ENCODE assay signal across 1 cellular context in the genomic region with DNA sequence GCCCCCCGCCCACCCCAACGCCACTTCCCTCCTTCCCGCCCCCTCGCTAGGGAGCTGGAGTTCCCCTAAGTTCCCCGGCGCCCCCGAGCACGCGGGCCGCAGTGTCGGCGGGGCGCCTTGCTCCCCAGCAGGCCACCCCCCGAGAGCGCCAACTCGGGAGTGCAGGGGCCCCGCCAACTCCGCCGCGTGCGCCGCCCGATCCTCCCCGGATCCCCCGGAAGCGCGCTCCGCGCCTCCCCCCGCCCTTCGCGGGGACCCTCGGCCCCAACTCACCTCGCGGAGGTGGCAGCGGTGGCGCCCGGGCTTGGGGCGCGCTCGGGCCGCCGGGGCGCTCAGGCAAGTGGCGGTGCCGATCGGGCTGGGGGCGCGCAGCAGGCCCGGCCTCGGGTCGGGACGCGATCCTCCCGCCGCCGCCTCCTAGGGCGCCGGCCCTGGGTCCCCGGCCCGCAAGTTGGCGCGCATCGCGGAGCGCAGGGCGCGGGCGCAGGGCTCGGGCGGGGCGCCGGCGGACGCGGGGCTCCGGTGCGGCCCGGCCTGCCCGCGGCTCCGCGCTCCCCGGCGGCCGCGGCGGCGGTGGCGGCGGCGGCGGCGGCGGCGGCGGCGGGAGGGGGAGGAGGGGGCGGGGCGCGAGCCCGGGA.
TF ChIP-seq lines count a peak whose summit lies in the region.

Gene NCOR2 (minus strand): TSS at position 578 of the 638 bp plus-strand sequence. CDS start 72,361 bp downstream, outside the sequence.

TF ChIP-seq in K562, 482 proteins besides CTCF, POLR2A, EP300 and RAD21 (continued from another document and continues in another):
- TF ChIP-seq NR0B1 (IDR thresholded peaks at IDR 0.05; ENCODE audit: partially characterized antibody) (no peak), POLR2G (IDR thresholded peaks at IDR 0.05; ENCODE audit: low read depth, low read length) (0 out of 2 replicates have a peak, but pooled peaks have one; percentile 25), ZNF639 (CRISPR knock-in tag; conservative IDR thresholded peaks at IDR 0.05 in 1 of 2, IDR thresholded peaks at IDR 0.05 in 1 of 2) (peak in 1 of 2 experiments; percentile 62; a peak in 2 of 4 replicates), PHF8 (IDR thresholded peaks at IDR 0.05; ENCODE audit: borderline replicate concordance, low read length) (peak; percentile 66; the same call in 1 of the 2 replicates), ZBTB8A (IDR thresholded peaks at IDR 0.05; ENCODE audit: partially characterized antibody) (no peak), THRB (CRISPR knock-in tag; conservative IDR thresholded peaks at IDR 0.05) (no peak), TRIM25 (IDR thresholded peaks at IDR 0.05; ENCODE audit: borderline replicate concordance) (no peak), GABPA (tag; conservative IDR thresholded peaks at IDR 0.05; ENCODE audit: low read depth) (peak; percentile 53; the same call in 1 of the 2 replicates), ZNF561 (CRISPR knock-in tag; conservative IDR thresholded peaks at IDR 0.05) (no peak), ZNF23 (CRISPR knock-in tag; IDR thresholded peaks at IDR 0.05) (no peak), CREB3L1 (IDR thresholded peaks at IDR 0.05; ENCODE audit: borderline replicate concordance, low read depth) (no peak), HDAC3 (IDR thresholded peaks at IDR 0.05; ENCODE audit: borderline replicate concordance, partially characterized antibody) (no peak), CBFB (CRISPR knock-in tag; IDR thresholded peaks at IDR 0.05) (no peak), JUND (IDR thresholded peaks at IDR 0.05; ENCODE audit: borderline replicate concordance, low read depth, low read length) (no peak), JUND (tag; IDR thresholded peaks at IDR 0.05; ENCODE audit: borderline replicate concordance, low read depth, low read length) (no peak), SAP30 (IDR thresholded peaks at IDR 0.05; ENCODE audit: borderline replicate concordance, insufficient read depth, low read depth, low read length, poor library complexity, severe bottlenecking) (peak; percentile 11), DLX4 (CRISPR knock-in tag; IDR thresholded peaks at IDR 0.05) (no peak), POU5F1 (IDR thresholded peaks at IDR 0.05; ENCODE audit: borderline replicate concordance, low read depth, low read length, partially characterized antibody) (no peak), LCOR (CRISPR knock-in tag; IDR thresholded peaks at IDR 0.05) (no peak), TAF9B (IDR thresholded peaks at IDR 0.05; ENCODE audit: partially characterized antibody) (no peak), RB1 (IDR thresholded peaks at IDR 0.05; ENCODE audit: low read depth) (peak; percentile 64), HOXB6 (CRISPR knock-in tag; IDR thresholded peaks at IDR 0.05; ENCODE audit: borderline replicate concordance) (no peak), GMEB1 (CRISPR knock-in tag; IDR thresholded peaks at IDR 0.05) (no peak), RBM15 (IDR thresholded peaks at IDR 0.05; ENCODE audit: insufficient read depth, low read length) (no peak), U2AF2 (optimal IDR thresholded peaks at IDR 0.05; ENCODE audit: low read depth, low read length) (no peak), ZNF253 (CRISPR knock-in tag; conservative IDR thresholded peaks at IDR 0.05) (no peak), HSF4 (CRISPR knock-in tag; IDR thresholded peaks at IDR 0.05; ENCODE audit: borderline replicate concordance) (no peak), BCLAF1 (IDR thresholded peaks at IDR 0.05; ENCODE audit: borderline replicate concordance in 1 of 2, control insufficient read depth in 1 of 2, low read depth in 2 of 2, low read length in 1 of 2) (no peak)
- TF ChIP-seq, protein P1, sequence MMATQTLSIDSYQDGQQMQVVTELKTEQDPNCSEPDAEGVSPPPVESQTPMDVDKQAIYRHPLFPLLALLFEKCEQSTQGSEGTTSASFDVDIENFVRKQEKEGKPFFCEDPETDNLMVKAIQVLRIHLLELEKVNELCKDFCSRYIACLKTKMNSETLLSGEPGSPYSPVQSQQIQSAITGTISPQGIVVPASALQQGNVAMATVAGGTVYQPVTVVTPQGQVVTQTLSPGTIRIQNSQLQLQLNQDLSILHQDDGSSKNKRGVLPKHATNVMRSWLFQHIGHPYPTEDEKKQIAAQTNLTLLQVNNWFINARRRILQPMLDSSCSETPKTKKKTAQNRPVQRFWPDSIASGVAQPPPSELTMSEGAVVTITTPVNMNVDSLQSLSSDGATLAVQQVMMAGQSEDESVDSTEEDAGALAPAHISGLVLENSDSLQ (IDR thresholded peaks at IDR 0.05): no peak
- TF ChIP-seq, protein P2, sequence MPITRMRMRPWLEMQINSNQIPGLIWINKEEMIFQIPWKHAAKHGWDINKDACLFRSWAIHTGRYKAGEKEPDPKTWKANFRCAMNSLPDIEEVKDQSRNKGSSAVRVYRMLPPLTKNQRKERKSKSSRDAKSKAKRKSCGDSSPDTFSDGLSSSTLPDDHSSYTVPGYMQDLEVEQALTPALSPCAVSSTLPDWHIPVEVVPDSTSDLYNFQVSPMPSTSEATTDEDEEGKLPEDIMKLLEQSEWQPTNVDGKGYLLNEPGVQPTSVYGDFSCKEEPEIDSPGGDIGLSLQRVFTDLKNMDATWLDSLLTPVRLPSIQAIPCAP (CRISPR knock-in tag; IDR thresholded peaks at IDR 0.05; ENCODE audit: borderline replicate concordance): no peak
- TF ChIP-seq, protein P3, sequence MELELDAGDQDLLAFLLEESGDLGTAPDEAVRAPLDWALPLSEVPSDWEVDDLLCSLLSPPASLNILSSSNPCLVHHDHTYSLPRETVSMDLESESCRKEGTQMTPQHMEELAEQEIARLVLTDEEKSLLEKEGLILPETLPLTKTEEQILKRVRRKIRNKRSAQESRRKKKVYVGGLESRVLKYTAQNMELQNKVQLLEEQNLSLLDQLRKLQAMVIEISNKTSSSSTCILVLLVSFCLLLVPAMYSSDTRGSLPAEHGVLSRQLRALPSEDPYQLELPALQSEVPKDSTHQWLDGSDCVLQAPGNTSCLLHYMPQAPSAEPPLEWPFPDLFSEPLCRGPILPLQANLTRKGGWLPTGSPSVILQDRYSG (tag; conservative IDR thresholded peaks at IDR 0.05; ENCODE audit: low read depth): no peak
